Comparison of ENCODE assay signal across 8 cellular contexts in the genomic region with DNA sequence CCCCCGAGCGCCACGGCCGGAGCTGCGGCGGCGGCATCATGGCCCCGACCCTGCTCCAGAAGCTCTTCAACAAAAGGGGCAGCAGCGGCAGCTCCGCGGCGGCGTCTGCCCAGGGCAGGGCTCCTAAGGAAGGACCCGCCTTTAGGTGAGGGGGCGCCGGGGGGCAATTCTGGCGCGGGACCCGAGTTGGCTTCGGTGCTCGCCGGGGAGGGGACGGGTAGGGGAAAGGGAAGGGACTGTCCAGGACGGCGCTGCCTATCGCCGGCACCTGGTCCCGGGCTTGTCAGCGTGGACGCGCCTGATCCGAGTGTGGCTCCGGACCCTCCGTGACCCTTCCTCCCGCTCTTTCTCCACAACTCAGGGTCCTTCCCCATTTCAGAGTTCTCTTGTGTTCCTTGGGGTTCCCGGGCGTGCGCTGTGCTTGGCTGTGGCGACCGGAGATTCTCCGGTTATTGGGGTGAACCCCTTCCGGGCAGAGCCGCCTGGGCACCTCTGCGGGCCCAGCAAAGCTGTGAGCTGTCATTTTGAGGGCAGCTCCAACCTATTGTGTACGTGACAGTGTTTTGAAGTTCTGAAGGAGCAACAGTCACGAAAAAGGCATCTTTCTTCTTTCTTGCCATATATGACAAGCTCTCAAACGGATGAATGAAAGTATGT. TPM values are rescaled to one million over a fixed set of nuclear protein-coding genes. Genes with fewer than 3 reads are reported as not detected.
DNase-seq lines count a peak whose midpoint lies in the region; ATAC-seq and TF ChIP-seq lines count a peak whose summit lies in the region.

No MANE protein-coding gene starts in this region.

- H3K4me3 ChIP-seq in ACC112 (ENCODE audit: low read depth, low read length), result peak overlapping the region; percentile 98
- H3K4me3 ChIP-seq in astrocyte of the spinal cord (ENCODE audit: low read depth, low read length), result peak overlapping the region; percentile 83
- H3K4me3 ChIP-seq in iPS-15b (ENCODE audit: low read depth, low read length), result peak overlapping the region; percentile 79
- peak overlapping the region; percentile 91 to 95 (median 91) for H3K4me3 ChIP-seq in skeletal muscle tissue (ENCODE audit: low read length in 3 of 3)

- H3K36me3 ChIP-seq in ACC112 (ENCODE audit: insufficient read depth, low read length), result no peaks in the 10 kb centered on the region
- no peaks in the 10 kb centered on the region for H3K36me3 ChIP-seq in iPS-15b (ENCODE audit: control insufficient read depth, insufficient read depth, low read length)
- H3K36me3 ChIP-seq in skeletal muscle tissue (ENCODE audit: control insufficient read depth in 3 of 3, insufficient read depth in 3 of 3, low read length in 3 of 3), result no peaks in the 10 kb centered on the region

- DNase-seq in GM19238 (ENCODE audit: insufficient read length, low spot score) (peak; percentile 35), T-helper 2 cell (peak; percentile 1 to 75 (median 29)), astrocyte of the spinal cord (ENCODE audit: low read depth, low spot score) (no peak), LoVo (ENCODE audit: low spot score) (no peak)

- in situ Hi-C loops in astrocyte of the spinal cord (cut with HindIII; ENCODE audit: low sequenced_read_pairs), result no loop called here

- TF ChIP-seq CTCF in astrocyte of the spinal cord (IDR thresholded peaks at IDR 0.05; ENCODE audit: low read depth, low read length), result no peak

- H3K9me3 ChIP-seq in iPS-15b (ENCODE audit: control insufficient read depth, insufficient read depth, low read length), result no peaks in the 10 kb centered on the region
- H3K9me3 ChIP-seq in skeletal muscle tissue (ENCODE audit: control insufficient read depth in 3 of 3, low read length in 3 of 3), result no peaks in the 10 kb centered on the region

- H3K27ac ChIP-seq in ACC112 (ENCODE audit: low read depth, low read length) (peak overlapping the region; percentile 18; the same call in 1 of the 2 replicates), skeletal muscle tissue (ENCODE audit: low read depth, low read length) (peak overlapping the region; percentile 89)

- peaks cover 47% of the 10 kb centered on the region for H3K79me2 ChIP-seq in ACC112 (ENCODE audit: control insufficient read depth, insufficient read depth, low read length, unreplicated experiment)

- H2AFZ ChIP-seq in ACC112 (ENCODE audit: low read length, unreplicated experiment), result peak overlapping the region; percentile 85

- H3K27me3 ChIP-seq in ACC112 (ENCODE audit: insufficient read depth, low read length) (no peaks in the 10 kb centered on the region), iPS-15b (ENCODE audit: control insufficient read depth, insufficient read depth, low read length) (peaks cover 16% of the 10 kb centered on the region), skeletal muscle tissue (ENCODE audit: control insufficient read depth in 3 of 3, insufficient read depth in 3 of 3, low read length in 3 of 3) (no peaks in the 10 kb centered on the region)

- H3K4me1 ChIP-seq in ACC112 (ENCODE audit: control insufficient read depth, insufficient read depth, low read length, unreplicated experiment), result peaks cover 18% of the 10 kb centered on the region
- no peaks in the 10 kb centered on the region for H3K4me1 ChIP-seq in iPS-15b (ENCODE audit: control insufficient read depth, insufficient read depth, low read length)
- H3K4me1 ChIP-seq in skeletal muscle tissue (ENCODE audit: control insufficient read depth in 3 of 3, insufficient read depth in 3 of 3, low read length in 3 of 3), result peaks cover 14 to 33% (median 30%) of the 10 kb centered on the region in 3 donors

- H3K9ac ChIP-seq in iPS-15b (ENCODE audit: low read depth, low read length), result no peak overlapping the region
- peak overlapping the region; percentile 91 to 95 (median 93) for H3K9ac ChIP-seq in skeletal muscle tissue (ENCODE audit: low read depth in 1 of 3, low read length in 3 of 3)

- ATAC-seq in HG03378 (IDR thresholded peaks at IDR 0.05; ENCODE audit: unreplicated experiment), result peak; percentile 43

RNA-seq across cellular contexts. Expression of gene FNIP2, which starts 0.5 kb away (rescaled TPM):
- 21.4 TPM for total RNA-seq in skeletal muscle tissue

RNA-seq across cellular contexts. Expression of gene PPID, which starts 46.1 kb away (rescaled TPM):
- 24.0 TPM for total RNA-seq in skeletal muscle tissue

Comparison
In these comparisons a context has a peak if more than half of its experiments do, and no peak if none do; other contexts are left out.
1. DNase-seq: peak in GM19238 (single experiment) and T-helper 2 cell (5 of 5); none in astrocyte of the spinal cord (single experiment) and LoVo (single experiment).
2. Peak in every context shown above with its lines, with median percentiles within 50 percentile points of each other: H3K4me3 ChIP-seq.